9 cellular contexts compared by ENCODE assay signal in genomic region chr15:94306700-94307650, GRCh38.
DNase-seq lines count a peak whose midpoint lies in the region; ATAC-seq, FAIRE-seq and TF ChIP-seq lines count a peak whose summit lies in the region.
"Had no signal": no experiment of that assay in that cellular context is flagged by ENCODE, and none has a peak within 500 bp of the region (broad histone marks: within the 10 kb centered on the region; RNA-seq: fewer than 3 reads in every experiment).

No MANE protein-coding gene starts in this region.

- no peak for TF ChIP-seq CTCF in GM12865 (IDR thresholded peaks at IDR 0.05; ENCODE audit: insufficient read depth, low read depth, low read length, missing control alignments)
- TF ChIP-seq CTCF in brain microvascular endothelial cell (IDR thresholded peaks at IDR 0.05; ENCODE audit: low read depth, low read length, missing control alignments), result no peak
- no peak for TF ChIP-seq CTCF in heart left ventricle (IDR thresholded peaks at IDR 0.05)

- in situ Hi-C loops in brain microvascular endothelial cell (cut with HindIII; ENCODE audit: low pct_ligation_motif_present, low sequenced_read_pairs), result no loop called here

- no peaks in the 10 kb centered on the region for H3K9me3 ChIP-seq in heart left ventricle
- H3K9me3 ChIP-seq: heart right ventricle had no signal

- no peaks in the 10 kb centered on the region for H3K4me1 ChIP-seq in heart left ventricle

- H3K27me3 ChIP-seq in brain microvascular endothelial cell (replicated peaks) (no peaks in the 10 kb centered on the region), heart left ventricle (peaks cover 0 to 4% (median 0%) of the 10 kb centered on the region in 9 donors)

- H3K27ac ChIP-seq in brain microvascular endothelial cell (no peak overlapping the region), heart left ventricle (no peak overlapping the region)

- no peak for FAIRE-seq in HTR-8/SVneo (lab: Jason Lieb, UNC)

- H3K4me3 ChIP-seq in GM12865 (ENCODE audit: low read depth, low read length) (no peak overlapping the region), brain microvascular endothelial cell (ENCODE audit: low read depth, low read length) (no peak overlapping the region), heart left ventricle (no peak overlapping the region)
- H3K4me3 ChIP-seq: heart right ventricle had no signal

- ATAC-seq in GM21423 (IDR thresholded peaks at IDR 0.05; ENCODE audit: unreplicated experiment) (peak; percentile 78), heart left ventricle (no peak)

- TF ChIP-seq POLR2A in heart left ventricle (IDR thresholded peaks at IDR 0.05), result no peak

- WGBS in heart left ventricle, 4 donors, result 59 to 65% (median 65%) methylated on average over 13 of the region's 13 CpGs

- DNase-seq in GM12865 (ENCODE audit: low read depth) (peak; percentile 19), HTR-8/SVneo (ENCODE audit: insufficient read length, low spot score) (peak; percentile 13), brain microvascular endothelial cell (no peak), heart left ventricle (no peak), mesenteric fat pad (ENCODE audit: low spot score) (no peak), head of caudate nucleus (no peak)
- DNase-seq in central memory CD4-positive, alpha-beta T cell, result peak; percentile 3
- DNase-seq: heart right ventricle had no signal

- H3K36me3 ChIP-seq in brain microvascular endothelial cell (replicated peaks) (no peaks in the 10 kb centered on the region), heart left ventricle (no peaks in the 10 kb centered on the region)
- H3K36me3 ChIP-seq: heart right ventricle had no signal

- intact Hi-C loops in heart left ventricle (cut with DNase I) (loop anchor here in 1 of 10 donors (10.0 kb wide), 1 partner anchor 52 kb away; no protein-coding TSS in a partner anchor), head of caudate nucleus (cut with DNase I) (no loop called here)

Comparison
In these comparisons a context has a peak if more than half of its experiments do, and no peak if none do; other contexts are left out.
1. DNase-seq: peak in GM12865 (single experiment), HTR-8/SVneo (single experiment) and central memory CD4-positive, alpha-beta T cell (single experiment); none in brain microvascular endothelial cell (single experiment), heart left ventricle (0 of 5), mesenteric fat pad (single experiment) and head of caudate nucleus (0 of 42).